Comparison of ENCODE assay signal across 32 cellular contexts in the genomic region with DNA sequence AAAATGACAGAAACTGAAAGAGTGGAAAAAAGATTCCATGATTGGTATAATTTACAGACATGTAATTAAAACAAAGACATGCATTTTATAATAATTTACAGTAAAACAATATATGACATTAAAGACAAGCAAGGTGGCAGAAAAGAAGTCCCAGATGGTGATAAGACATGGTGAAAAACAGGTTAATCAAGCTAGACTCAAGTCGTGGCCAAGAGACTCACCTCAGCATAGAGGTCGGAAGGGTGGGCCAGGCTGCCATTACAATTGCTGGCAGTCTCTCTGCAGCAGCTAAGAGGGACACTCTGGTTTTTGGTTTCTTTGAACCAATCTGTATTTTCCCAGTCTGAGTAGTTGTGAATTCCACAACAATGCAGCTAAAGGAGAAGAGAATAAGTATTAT. TPM values are rescaled to one million over a fixed set of nuclear protein-coding genes. Genes with fewer than 3 reads are reported as not detected.
"Had no signal": no experiment of that assay in that cellular context is flagged by ENCODE, and none has a peak within 500 bp of the region (broad histone marks: within the 10 kb centered on the region; RNA-seq: fewer than 3 reads in every experiment).

No MANE protein-coding gene starts in this region.

- H3K4me3 Mint-ChIP-seq: dendritic cell treated with granulocyte-macrophage colony-stimulating factor and Interleukin-4, amounts not matched to agents 40 ng/mL and 50 ng/mL, for 4 days; endodermal cell; naive thymus-derived CD4-positive, alpha-beta T cell; nephron had no signal

- H2AFZ ChIP-seq: hepatocyte had no signal

- H3K9me3 Mint-ChIP-seq: dendritic cell treated with granulocyte-macrophage colony-stimulating factor and Interleukin-4, amounts not matched to agents 40 ng/mL and 50 ng/mL, for 4 days; endodermal cell; naive thymus-derived CD4-positive, alpha-beta T cell; nephron had no signal

- H3K4me2 ChIP-seq: hepatocyte, smooth muscle cell had no signal

- H3K27ac ChIP-seq: colonic mucosa, epithelial cell of prostate, esophagus muscularis mucosa, foreskin keratinocyte, gastroesophageal sphincter, heart left ventricle, hepatocyte, left lung, prostate gland, right atrium auricular region, stomach, thyroid gland, upper lobe of left lung had no signal

- H3K27me3 Mint-ChIP-seq: dendritic cell treated with granulocyte-macrophage colony-stimulating factor and Interleukin-4, amounts not matched to agents 40 ng/mL and 50 ng/mL, for 4 days; naive thymus-derived CD4-positive, alpha-beta T cell had no signal

- H3K4me3 ChIP-seq: colonic mucosa, esophagus muscularis mucosa, gastroesophageal sphincter, heart left ventricle, hepatocyte, left lung, prostate gland, right atrium auricular region, smooth muscle cell, stomach, thyroid gland, upper lobe of left lung had no signal

- H3K4me1 ChIP-seq: colonic mucosa, foreskin keratinocyte, prostate gland, right atrium auricular region, thyroid gland had no signal

- H3K9me3 ChIP-seq: colonic mucosa, esophagus muscularis mucosa, gastroesophageal sphincter, heart left ventricle, left lung, prostate gland, right atrium auricular region, stomach, thyroid gland, upper lobe of left lung had no signal

- H3K27ac Mint-ChIP-seq: dendritic cell treated with granulocyte-macrophage colony-stimulating factor and Interleukin-4, amounts not matched to agents 40 ng/mL and 50 ng/mL, for 4 days; endodermal cell; naive thymus-derived CD4-positive, alpha-beta T cell; nephron had no signal

- ATAC-seq: foreskin keratinocyte; gastroesophageal sphincter; heart left ventricle; left cardiac atrium; left lung; naive thymus-derived CD4-positive, alpha-beta T cell; sciatic nerve had no signal

- H3K36me3 ChIP-seq: colonic mucosa, prostate gland had no signal

- DNase-seq: colonic mucosa; effector CD8-positive, alpha-beta T cell; endodermal cell; foreskin keratinocyte; heart left ventricle; left cardiac atrium; left lung; mesenchymal stem cell; midbrain; naive thymus-derived CD4-positive, alpha-beta T cell; nucleus accumbens; stimulated activated CD4-positive, alpha-beta T cell treated with anti-CD3 and anti-CD28 coated beads, Interleukin-12 subunit alpha, Interleukin-12 subunit beta, amount 100 ng/mL, for 4 hours; stimulated activated CD4-positive, alpha-beta T cell treated with anti-CD3 and anti-CD28 coated beads, Interleukin-1b, Interleukin-23, amount 100 ng/mL, for 48 hours; stimulated activated CD4-positive, alpha-beta T cell treated with anti-CD3 and anti-CD28 coated beads, Interleukin-4, amount 100 ng/mL, for 1 hour; stimulated activated CD8-positive, alpha-beta memory T cell treated with anti-CD3 and anti-CD28 coated beads, Interleukin-4, amount 100 ng/mL, for 48 hours; stimulated activated naive CD4-positive, alpha-beta T cell treated with Interleukin-2 at 50 U/mL for 16 hours; stomach; thyroid gland; upper lobe of left lung had no signal

- H3K27me3 ChIP-seq: colonic mucosa, esophagus muscularis mucosa, foreskin keratinocyte, gastroesophageal sphincter, heart left ventricle, hepatocyte, left lung, right atrium auricular region, stomach, thyroid gland, upper lobe of left lung had no signal

RNA-seq across cellular contexts. Expression of a gene that starts 57.6 kb away (rescaled TPM):
- total RNA-seq: hepatocyte, kidney epithelial cell, osteocyte, smooth muscle cell, temporal lobe had no signal
- polyA plus RNA-seq: hepatocyte had no signal
